In the genomic region with DNA sequence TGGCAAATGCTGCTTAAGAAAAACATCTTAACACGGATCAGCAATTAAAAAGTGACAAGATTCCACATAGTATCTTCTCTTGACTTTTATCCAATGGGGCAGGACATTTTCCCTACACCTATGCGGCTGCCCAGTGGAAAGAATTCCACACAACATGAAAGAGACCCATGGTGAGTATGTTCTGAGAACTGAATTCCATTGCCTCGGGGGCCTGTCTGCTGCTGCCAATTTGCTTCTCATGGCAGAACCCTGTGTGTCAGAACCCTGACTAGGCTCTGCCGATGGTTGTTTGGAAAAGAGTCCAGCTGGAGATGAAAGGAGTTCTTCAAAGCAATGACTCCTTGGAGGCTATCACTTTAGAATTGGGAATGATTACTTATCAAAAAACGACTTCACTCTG, we compare ENCODE assay signal across 13 cellular contexts.
"Had no signal": no experiment of that assay in that cellular context is flagged by ENCODE, and none has a peak within 500 bp of the region (broad histone marks: within the 10 kb centered on the region; RNA-seq: fewer than 3 reads in every experiment).

No MANE protein-coding gene starts in this region.

- H3K27me3 Mint-ChIP-seq: activated CD4-positive, alpha-beta T cell treated with anti-CD3 and anti-CD28 coated beads for 36 hours; T-cell had no signal

- H3K27ac Mint-ChIP-seq: activated CD4-positive, alpha-beta T cell treated with anti-CD3 and anti-CD28 coated beads for 36 hours; activated naive CD4-positive, alpha-beta T cell treated with anti-CD3 and anti-CD28 coated beads for 36 hours; activated T-helper 1 cell treated with anti-CD3 and anti-CD28 coated beads, Interleukin-12 subunit alpha, Interleukin-12 subunit beta, Interleukin-2, Interleukin-4 antibody, amounts not matched to agents 30 ng/mL and 10 ng/mL and 1 ng/mL, durations not matched to agents 14 hours and 24 hours and 36 hours; T-cell had no signal

- H3K4me3 ChIP-seq: heart right ventricle, right atrium auricular region, skin epidermis had no signal

- H3K9me3 Mint-ChIP-seq: activated naive CD4-positive, alpha-beta T cell treated with anti-CD3 and anti-CD28 coated beads for 36 hours; activated T-helper 1 cell treated with anti-CD3 and anti-CD28 coated beads, Interleukin-12 subunit alpha, Interleukin-12 subunit beta, Interleukin-2, Interleukin-4 antibody, amounts not matched to agents 30 ng/mL and 10 ng/mL and 1 ng/mL, durations not matched to agents 14 hours and 24 hours and 36 hours; T-cell had no signal

- H3K9me3 ChIP-seq: heart right ventricle, right atrium auricular region had no signal

- H3K27me3 ChIP-seq: brain microvascular endothelial cell, heart right ventricle, right atrium auricular region had no signal

- H3K27ac ChIP-seq: brain microvascular endothelial cell, heart right ventricle, right atrium auricular region, VCaP had no signal

- H3K4me3 Mint-ChIP-seq: activated CD4-positive, alpha-beta T cell treated with anti-CD3 and anti-CD28 coated beads for 36 hours; activated naive CD4-positive, alpha-beta T cell treated with anti-CD3 and anti-CD28 coated beads for 36 hours; activated T-helper 1 cell treated with anti-CD3 and anti-CD28 coated beads, Interleukin-12 subunit alpha, Interleukin-12 subunit beta, Interleukin-2, Interleukin-4 antibody, amounts not matched to agents 30 ng/mL and 10 ng/mL and 1 ng/mL, durations not matched to agents 14 hours and 24 hours and 36 hours; T-cell had no signal

- DNase-seq: activated CD4-positive, alpha-beta T cell treated with anti-CD3 and anti-CD28 coated beads for 36 hours; activated naive CD4-positive, alpha-beta T cell treated with anti-CD3 and anti-CD28 coated beads for 36 hours; brain microvascular endothelial cell; dermis blood vessel endothelial cell; heart right ventricle; left ventricle myocardium superior; midbrain; posterior cingulate gyrus; T-cell had no signal
